8 cellular contexts compared by ENCODE assay signal in genomic region chr3:28348286-28348636, GRCh38. TPM values are rescaled to one million over a fixed set of nuclear protein-coding genes. Genes with fewer than 3 reads are reported as not detected.
A peak's percentile ranks its signal among the peaks of the same experiment; 100 is the strongest.
DNase-seq lines count a peak whose midpoint lies in the region; ATAC-seq and TF ChIP-seq lines count a peak whose summit lies in the region.

No MANE protein-coding gene starts in this region.

- peak overlapping the region; percentile 75 for H3K4me2 ChIP-seq in fibroblast of lung (ENCODE audit: extremely low read depth, insufficient read depth, low read length)

- intact Hi-C loops in Right ventricle myocardium inferior (cut with DNase I) (loop anchor here (2.0 kb wide), 1 partner anchor 107 kb away; the partner anchor contains the start of gene CMC1), cardiac septum (cut with DNase I) (loop anchor here (5.0 kb wide), 1 partner anchor 106 kb away; the partner anchor contains the start of gene CMC1)

- peak overlapping the region; percentile 68 for H3K4me3 ChIP-seq in SJSA1
- peak overlapping the region; percentile 79 to 99 (median 90) for H3K4me3 ChIP-seq in fibroblast of lung (replicated peaks in 1 of 4; ENCODE audit: control extremely low read depth in 1 of 4, insufficient read depth in 1 of 4, low read depth in 3 of 4, low read length in 4 of 4)

- peaks cover 35% of the 10 kb centered on the region for H3K79me2 ChIP-seq in fibroblast of lung (ENCODE audit: control insufficient read depth, insufficient read depth, low read length)

- peaks cover 3% of the 10 kb centered on the region for H3K36me3 ChIP-seq in SJSA1
- H3K36me3 ChIP-seq in fibroblast of lung (ENCODE audit: control insufficient read depth, insufficient read depth, low read length): no peaks in the 10 kb centered on the region

- no peak for TF ChIP-seq CTCF in fibroblast of lung (conservative IDR thresholded peaks at IDR 0.05 in 1 of 2, IDR thresholded peaks at IDR 0.05 in 1 of 2; ENCODE audit: low read depth in 1 of 2, low read length in 2 of 2)

- no peak for DNase-seq in Right ventricle myocardium inferior (ENCODE audit: missing footprints)
- DNase-seq in cardiac septum (ENCODE audit: low spot score): no peak
- no peak for DNase-seq in SJSA1 (ENCODE audit: low read depth in 1 of 2, low spot score in 2 of 2)
- DNase-seq in fibroblast of lung (ENCODE audit: low read depth in 2 of 2): no peak
- peak; percentile 36 for DNase-seq in non-pigmented ciliary epithelial cell (ENCODE audit: low read depth)

- H3K27me3 ChIP-seq in SJSA1 (replicated peaks) (no peaks in the 10 kb centered on the region), fibroblast of lung (ENCODE audit: control insufficient read depth, insufficient read depth, low read length) (no peaks in the 10 kb centered on the region)

- no peaks in the 10 kb centered on the region for H4K20me1 ChIP-seq in fibroblast of lung (ENCODE audit: control insufficient read depth, extremely low read depth, insufficient read depth, low read length)

- no peaks in the 10 kb centered on the region for H3K9me3 ChIP-seq in SJSA1 (replicated peaks)
- no peaks in the 10 kb centered on the region for H3K9me3 ChIP-seq in fibroblast of lung (ENCODE audit: control insufficient read depth, insufficient read depth, low read depth, low read length)

- H2AFZ ChIP-seq in fibroblast of lung (ENCODE audit: low read length): no peak overlapping the region

- peak overlapping the region; percentile 97 for H3K27ac ChIP-seq in SJSA1
- peak overlapping the region; percentile 99 for H3K27ac ChIP-seq in fibroblast of lung (ENCODE audit: insufficient read depth, low read length)

- H3K4me1 ChIP-seq in SJSA1 (replicated peaks) (peaks cover 7% of the 10 kb centered on the region), fibroblast of lung (ENCODE audit: control insufficient read depth, extremely low read depth, insufficient read depth, low read length) (peaks cover 3% of the 10 kb centered on the region)

- ATAC-seq in Right ventricle myocardium inferior (peak; percentile 90), GM21723 (IDR thresholded peaks at IDR 0.05; ENCODE audit: unreplicated experiment) (no peak), GM21619 (IDR thresholded peaks at IDR 0.05; ENCODE audit: unreplicated experiment) (no peak), HG03025 (IDR thresholded peaks at IDR 0.05; ENCODE audit: low FRiP score, unreplicated experiment) (no peak)

- peak overlapping the region; percentile 97 for H3K9ac ChIP-seq in fibroblast of lung (ENCODE audit: insufficient read depth, low read length)

RNA-seq across cellular contexts. Expression of gene ZCWPW2, which starts 0.3 kb away (rescaled TPM):
- total RNA-seq in Right ventricle myocardium inferior (2.0 TPM), cardiac septum (2.1 TPM), fibroblast of lung (1.0 and 1.7 TPM in 2 replicates)
- total RNA-seq in SJSA1 (2014; rRNA removed; shearing (Covaris generic)): 0.06 and 0.79 TPM in 2 replicates
- polyA plus RNA-seq in fibroblast of lung: 0.36 and 0.68 TPM in 2 replicates
- polyA plus RNA-seq in fibroblast of lung (2012): 0.44 and 0.73 TPM in 2 replicates
- not detected in 2 replicates for polyA minus RNA-seq in fibroblast of lung (ENCODE audit: low replicate concordance)

RNA-seq across cellular contexts. Expression of gene AZI2, which starts 0.4 kb away (rescaled TPM):
- total RNA-seq in Right ventricle myocardium inferior (42.6 TPM), cardiac septum (38.3 TPM), fibroblast of lung (182 and 183 TPM in 2 replicates)
- 37.5 and 44.9 TPM in 2 replicates for total RNA-seq in SJSA1 (2014; rRNA removed; shearing (Covaris generic))
- 131 and 202 TPM in 2 replicates for polyA plus RNA-seq in fibroblast of lung
- 57.8 and 86.1 TPM in 2 replicates for polyA plus RNA-seq in fibroblast of lung (2012)
- 3.3 TPM in 2 replicates for polyA minus RNA-seq in fibroblast of lung (ENCODE audit: low replicate concordance)
